Comparison of ENCODE assay signal across 17 cellular contexts in the genomic region with DNA sequence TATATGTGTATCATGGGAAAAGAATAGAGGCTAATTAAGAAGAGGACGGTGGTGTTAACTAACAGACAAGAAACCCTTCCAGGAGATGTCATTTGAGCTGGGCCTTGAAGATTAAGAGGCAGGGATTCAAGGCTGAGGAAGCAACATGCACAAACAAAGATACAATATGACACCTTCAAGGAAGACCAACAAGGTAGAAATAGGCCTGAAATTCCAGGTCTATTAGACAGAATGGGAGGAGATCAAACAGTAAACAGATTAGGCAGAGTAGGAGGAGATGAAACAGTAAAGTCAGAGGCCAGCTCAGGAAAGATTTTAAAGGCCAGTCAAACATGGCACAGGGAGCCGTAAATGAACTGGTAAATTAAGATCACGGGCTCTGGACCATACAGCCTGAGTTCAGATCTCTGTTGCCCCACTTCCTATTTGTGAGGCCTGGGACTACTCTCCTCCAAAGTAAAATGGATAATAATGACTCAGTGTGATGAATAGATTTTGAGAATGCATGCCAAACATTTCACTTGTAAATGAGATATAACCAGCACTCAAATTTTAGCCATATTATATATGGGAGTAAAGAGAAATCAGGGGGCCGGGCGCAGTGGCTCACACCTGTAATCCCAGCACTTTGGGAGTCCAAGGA. TPM values are rescaled to one million over a fixed set of nuclear protein-coding genes. Genes with fewer than 3 reads are reported as not detected.
DNase-seq lines count a peak whose midpoint lies in the region; ATAC-seq, FAIRE-seq and TF ChIP-seq lines count a peak whose summit lies in the region.
"Had no signal": no experiment of that assay in that cellular context is flagged by ENCODE, and none has a peak within 500 bp of the region (broad histone marks: within the 10 kb centered on the region; RNA-seq: fewer than 3 reads in every experiment).

No MANE protein-coding gene starts in this region.

- H3K9me3 ChIP-seq in HepG2 (ENCODE audit: low read length) (no peaks in the 10 kb centered on the region), right lobe of liver (no peaks in the 10 kb centered on the region), RWPE2 (ENCODE audit: severe bottlenecking) (no peaks in the 10 kb centered on the region), gastrocnemius medialis (no peaks in the 10 kb centered on the region)

- peaks cover 0 to 5% of the 10 kb centered on the region in 2 donors for H3K9me3 Mint-ChIP-seq in activated naive CD4-positive, alpha-beta T cell treated with anti-CD3 and anti-CD28 coated beads, Interleukin-2, amount 50 U/mL, for 72 hours
- H3K9me3 Mint-ChIP-seq: CD4-positive, alpha-beta memory T cell; GM23338 had no signal

- no TSS peak for BruUV-seq in HepG2 (replicated peaks; lab: Mats Ljungman, UMichigan)

- H3K4me3 ChIP-seq in HepG2 (replicated peaks in 1 of 3; ENCODE audit: insufficient read depth in 1 of 3, low read depth in 2 of 3, low read length in 3 of 3) (no peak overlapping the region), right lobe of liver (no peak overlapping the region), RWPE2 (ENCODE audit: severe bottlenecking) (no peak overlapping the region), fibroblast of mammary gland (ENCODE audit: control insufficient read depth, low read depth, low read length) (no peak overlapping the region), gastrocnemius medialis (no peak overlapping the region)
- H3K4me3 ChIP-seq: GM12878, GM23338 had no signal

- TF ChIP-seq EP300 in HepG2 (IDR thresholded peaks at IDR 0.05; ENCODE audit: low read depth in 2 of 2, low read length in 2 of 2) = no peak
- TF ChIP-seq EP300 in HepG2 (CRISPR knock-in tag; IDR thresholded peaks at IDR 0.05; ENCODE audit: borderline replicate concordance) = no peak

- intact Hi-C loops in HepG2 (cut with micrococcal nuclease; ENCODE audit: unreplicated experiment) = no loop called here
- intact Hi-C loops in right lobe of liver (cut with DNase I) = no loop called here
- intact Hi-C loops in gastrocnemius medialis (cut with DNase I; ENCODE audit: low total_unique reads) = no loop called here

- H3K4me2 ChIP-seq in HepG2 (ENCODE audit: low read depth, low read length) = no peak overlapping the region
- H3K4me2 ChIP-seq: GM23338 had no signal

- TF ChIP-seq RAD21 in HepG2 (CRISPR knock-in tag; IDR thresholded peaks at IDR 0.05) = no peak

- H2AFZ ChIP-seq in HepG2 (ENCODE audit: low read length) = no peak overlapping the region
- H2AFZ ChIP-seq: GM23338 had no signal

- POLR2A ChIA-PET in HepG2 (lab: Yijun Ruan, JAX) = no interaction called here

- peaks cover 9 to 21% of the 10 kb centered on the region in 2 donors for H3K36me3 Mint-ChIP-seq in activated naive CD4-positive, alpha-beta T cell treated with anti-CD3 and anti-CD28 coated beads, Interleukin-2, amount 50 U/mL, for 72 hours

- TF ChIP-seq CTCF in HepG2 (CRISPR knock-in tag; IDR thresholded peaks at IDR 0.05) (no peak), right lobe of liver (IDR thresholded peaks at IDR 0.05) (no peak), RWPE2 (IDR thresholded peaks at IDR 0.05; ENCODE audit: poor library complexity, severe bottlenecking) (no peak), fibroblast of mammary gland (conservative IDR thresholded peaks at IDR 0.05; ENCODE audit: control insufficient read depth, insufficient read depth, low read depth, low read length) (no peak), gastrocnemius medialis (IDR thresholded peaks at IDR 0.05 in 4 of 5, conservative IDR thresholded peaks at IDR 0.05 in 1 of 5) (no peak)

- 0 out of 2 replicates have a peak, but pooled peaks cover 4% of the 10 kb centered on the region for H4K20me1 ChIP-seq in HepG2 (ENCODE audit: insufficient read depth, low read length)

- CTCF ChIA-PET in HepG2 (lab: Yijun Ruan, JAX; ENCODE audit: low intra/inter-chr PET ratio, low total read pairs) = no interaction called here

- H3K27me3 ChIP-seq in HepG2 (ENCODE audit: control insufficient read depth in 1 of 2, insufficient read depth in 2 of 2, low read length in 2 of 2) (no peaks in the 10 kb centered on the region), right lobe of liver (no peaks in the 10 kb centered on the region), RWPE2 (ENCODE audit: insufficient read depth, poor library complexity, severe bottlenecking) (no peaks in the 10 kb centered on the region), gastrocnemius medialis (no peaks in the 10 kb centered on the region)

- peaks cover 32% of the 10 kb centered on the region for H3K4me1 ChIP-seq in HepG2 (ENCODE audit: insufficient read depth, low read length)
- peaks cover 0 to 18% (median 3%) of the 10 kb centered on the region in 4 donors for H3K4me1 ChIP-seq in right lobe of liver
- H3K4me1 ChIP-seq in RWPE2 (ENCODE audit: insufficient read depth, poor library complexity, severe bottlenecking) = peaks cover 24% of the 10 kb centered on the region
- peaks cover 28 to 54% of the 10 kb centered on the region in 2 donors for H3K4me1 ChIP-seq in gastrocnemius medialis

- peaks cover 70% of the 10 kb centered on the region for H3K79me2 ChIP-seq in HepG2 (ENCODE audit: insufficient read depth, low read length)

- in situ Hi-C loops in HepG2 (cut with HindIII; ENCODE audit: extremely low pct_ligation_motif_present, low pct_unique_long_range_greater_than_20kb) (no loop called here), gastrocnemius medialis (cut with MboI; ENCODE audit: low sequenced_read_pairs in 4 of 4) (no loop called here)

- ATAC-seq in HepG2 = no peak; the same call in 1 of the 3 replicates
- ATAC-seq in right lobe of liver = no peak
- peak; percentile 81 for ATAC-seq in RWPE2 (ENCODE audit: low read depth)
- ATAC-seq in gastrocnemius medialis = no peak
- no peak for ATAC-seq in activated naive CD4-positive, alpha-beta T cell treated with anti-CD3 and anti-CD28 coated beads, Interleukin-2, amount 50 U/mL, for 72 hours
- no peak for ATAC-seq in GM21447 (IDR thresholded peaks at IDR 0.05; ENCODE audit: unreplicated experiment)
- ATAC-seq: GM12878, GM23338 had no signal

- DNase-seq in HepG2 (ENCODE audit: low spot score) (no peak), right lobe of liver (no peak), RWPE2 (ENCODE audit: low spot score) (no peak), fibroblast of mammary gland (ENCODE audit: low read depth) (peak; percentile 25), gastrocnemius medialis (no peak)
- no peak for DNase-seq in activated naive CD4-positive, alpha-beta T cell treated with anti-CD3 and anti-CD28 coated beads, Interleukin-2, amount 50 U/mL, for 72 hours (ENCODE audit: low spot score in 2 of 2)
- no peak for DNase-seq in activated CD8-positive, alpha-beta memory T cell treated with anti-CD3 and anti-CD28 coated beads for 24 hours
- DNase-seq: C1 segment of cervical spinal cord; CD4-positive, alpha-beta memory T cell; DMS79; H7 had no signal

- H3K36me3 ChIP-seq in HepG2 (replicated peaks in 1 of 2; ENCODE audit: control insufficient read depth in 1 of 2, insufficient read depth in 2 of 2, low read length in 2 of 2) (peaks cover 3 to 20% of the 10 kb centered on the region in 2 experiments; a peak in 3 of 5 replicates), right lobe of liver (no peaks in the 10 kb centered on the region), RWPE2 (ENCODE audit: low read depth) (peaks cover 31% of the 10 kb centered on the region), gastrocnemius medialis (peaks cover 0 to 7% of the 10 kb centered on the region in 2 donors)

- no peak overlapping the region for H3K9ac ChIP-seq in HepG2 (ENCODE audit: insufficient read depth, low read depth, low read length)

- no peak for TF ChIP-seq POLR2A in HepG2 (IDR thresholded peaks at IDR 0.05; ENCODE audit: insufficient read depth in 1 of 2, low read depth in 2 of 2, low read length in 2 of 2)
- TF ChIP-seq POLR2A in right lobe of liver (IDR thresholded peaks at IDR 0.05) = no peak
- TF ChIP-seq POLR2A in gastrocnemius medialis (IDR thresholded peaks at IDR 0.05) = no peak

- H3K27ac ChIP-seq in HepG2 (ENCODE audit: extremely low read length, insufficient read depth, low read length) (no peak overlapping the region), right lobe of liver (no peak overlapping the region), RWPE2 (ENCODE audit: poor library complexity, severe bottlenecking) (peak overlapping the region; percentile 35), gastrocnemius medialis (peak overlapping the region in 3 of 4 donors; percentile 5 to 65 (median 46))

- 95% methylated on average over 5 of the region's 5 CpGs for WGBS in HepG2 (ENCODE audit: low lambda C conversion rate)
- 90% methylated on average over 5 of the region's 5 CpGs for WGBS in right lobe of liver (ENCODE audit: insufficient coverage, low coverage, low lambda C conversion rate, missing lambda C conversion rate)

- FAIRE-seq in HepG2 (lab: Jason Lieb, UNC) = no peak
- FAIRE-seq: A204.1, GM12878, GM18507 had no signal

- H3K27ac Mint-ChIP-seq in activated naive CD4-positive, alpha-beta T cell treated with anti-CD3 and anti-CD28 coated beads, Interleukin-2, amount 50 U/mL, for 72 hours = no peak overlapping the region
- H3K27ac Mint-ChIP-seq: B cell, GM23338 had no signal

RNA-seq across cellular contexts. Expression of a gene that starts 38.9 kb away (rescaled TPM):
- 22.5 and 29.1 TPM in 2 replicates for total RNA-seq in HepG2 (2016; rRNA removed; fragmentation: Illumina TruSeq; extraction: Trizol)
- total RNA-seq in HepG2 (2016; cell fraction: cytosol; rRNA removed; fragmentation: Illumina TruSeq; extraction: Trizol; ENCODE audit: low read depth) = 16.8 and 17.4 TPM in 2 replicates
- 22.8 and 25.6 TPM in 2 replicates for total RNA-seq in HepG2 (2016; cell fraction: insoluble cytoplasmic fraction; rRNA removed; fragmentation: Illumina TruSeq; extraction: Trizol)
- 29.3 and 32.3 TPM in 2 replicates for total RNA-seq in HepG2 (2016; cell fraction: membrane; rRNA removed; fragmentation: Illumina TruSeq; extraction: Trizol)
- 37.5 and 40.8 TPM in 2 replicates for total RNA-seq in HepG2 (2016; cell fraction: nucleus; rRNA removed; fragmentation: Illumina TruSeq; extraction: Trizol)
- polyA plus RNA-seq in HepG2 (2011; rRNA removed) = 22.7 and 23.3 TPM in 2 replicates
- polyA plus RNA-seq in HepG2 (2011; cell fraction: cytosol; rRNA removed) = 14.9 and 16.7 TPM in 2 replicates
- 36.6 and 36.8 TPM in 2 replicates for polyA plus RNA-seq in HepG2 (2011; cell fraction: nucleus; rRNA removed)
- polyA plus RNA-seq in HepG2 (2012) = 9.0 and 10.0 TPM in 2 replicates
- 12.2 and 13.0 TPM in 2 replicates for polyA plus RNA-seq in HepG2 (2016; cell fraction: cytosol; fragmentation: Illumina TruSeq; extraction: Trizol; ENCODE audit: low read depth)
- 13.8 and 15.9 TPM in 2 replicates for polyA plus RNA-seq in HepG2 (2016; cell fraction: insoluble cytoplasmic fraction; fragmentation: Illumina TruSeq; extraction: Trizol; ENCODE audit: low read depth)
- polyA plus RNA-seq in HepG2 (2016; cell fraction: membrane; fragmentation: Illumina TruSeq; extraction: Trizol; ENCODE audit: low read depth) = 19.9 and 22.8 TPM in 2 replicates
- polyA plus RNA-seq in HepG2 (2016; cell fraction: nucleus; fragmentation: Illumina TruSeq; extraction: Trizol; ENCODE audit: insufficient read depth, low read depth) = 23.2 and 27.3 TPM in 2 replicates
- 30.7 and 80.3 TPM in 2 replicates for polyA minus RNA-seq in HepG2 (2011; rRNA and poly(A)+ RNA removed; ENCODE audit: low replicate concordance)
- polyA minus RNA-seq in HepG2 (2011; cell fraction: cytosol; rRNA and poly(A)+ RNA removed) = 30.8 and 35.6 TPM in 2 replicates
- polyA minus RNA-seq in HepG2 (2011; cell fraction: nucleus; rRNA and poly(A)+ RNA removed) = 109 and 122 TPM in 2 replicates
- total RNA-seq in right lobe of liver = 10 to 100 TPM in 2 of 6 experiments, 1 to 10 TPM in 4; 7.1 to 12.8 (median 9.0) TPM
- 10 to 100 TPM; 13.2 to 23.3 (median 18.7) TPM for total RNA-seq in gastrocnemius medialis
- total RNA-seq in activated naive CD4-positive, alpha-beta T cell treated with anti-CD3 and anti-CD28 coated beads, Interleukin-2, amount 50 U/mL, for 72 hours = 1 to 10 TPM; 4.6 to 9.0 TPM

Comparison
In these comparisons a context has a peak if more than half of its experiments do, and no peak if none do; other contexts are left out.
1. H3K27ac ChIP-seq: peak in RWPE2 (single experiment) and gastrocnemius medialis (3 of 4); none in HepG2 (single experiment) and right lobe of liver (0 of 3).